Comparison of ENCODE assay signal across 9 cellular contexts in the genomic region with DNA sequence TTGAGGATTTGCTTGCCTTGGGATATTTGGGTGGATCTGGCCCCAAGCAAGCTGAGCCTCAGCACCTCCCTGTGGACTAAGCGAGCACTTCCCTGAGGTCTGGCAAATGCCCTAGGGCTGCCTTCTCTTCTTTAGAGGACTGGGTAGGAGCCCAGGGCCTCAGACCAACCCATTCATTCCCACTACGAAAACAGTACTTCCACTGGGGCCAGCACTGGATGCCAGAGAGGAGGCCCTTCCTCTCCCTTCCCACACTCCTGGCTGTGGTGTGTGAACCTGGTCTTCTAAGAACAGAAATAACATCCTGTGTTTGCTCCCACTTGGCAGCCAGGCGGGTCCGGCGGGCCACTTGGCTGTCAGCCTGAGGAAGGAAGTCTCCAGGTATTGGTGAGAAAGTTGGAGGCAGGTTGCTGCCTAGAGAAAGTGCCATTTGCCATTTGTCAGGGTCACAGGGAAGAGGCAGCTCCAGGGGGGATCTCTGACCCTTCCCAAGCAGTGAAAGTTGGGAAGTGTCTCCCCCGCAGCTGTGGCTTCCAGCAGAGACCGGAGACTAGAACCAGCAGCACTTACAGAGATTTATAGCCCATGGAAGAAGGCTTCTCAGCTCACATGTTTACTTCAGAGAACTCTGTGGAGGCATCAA.
DNase-seq lines count a peak whose midpoint lies in the region; ATAC-seq lines count a peak whose summit lies in the region.
"Had no signal": no experiment of that assay in that cellular context is flagged by ENCODE, and none has a peak within 500 bp of the region (broad histone marks: within the 10 kb centered on the region; RNA-seq: fewer than 3 reads in every experiment).

No MANE protein-coding gene starts in this region.

- H3K4me3 ChIP-seq in skeletal muscle tissue (ENCODE audit: low read length in 3 of 3) = no peak overlapping the region

- peak overlapping the region in 1 of 3 donors; percentile 18 for H3K9ac ChIP-seq in skeletal muscle tissue (ENCODE audit: low read depth in 1 of 3, low read length in 3 of 3)

- H3K27me3 ChIP-seq in skeletal muscle tissue (ENCODE audit: control insufficient read depth in 3 of 3, insufficient read depth in 3 of 3, low read length in 3 of 3) = no peaks in the 10 kb centered on the region

- DNase-seq in HT1080 (ENCODE audit: low read depth) (peak; percentile 18), astrocyte of the hippocampus (ENCODE audit: low read depth, low spot score) (peak; percentile 17), left ventricle myocardium superior (peak; percentile 59), NCI-H526 treated with DMSO at 0.1 percent for 48 hours (lab: John Stamatoyannopoulos, UW) (no peak), T-helper 17 cell (no peak)
- no peak for DNase-seq in activated naive CD4-positive, alpha-beta T cell treated with anti-CD3 and anti-CD28 coated beads, Interleukin-2, amount 10 ng/mL, durations not matched to agents 7 days and 5 days

- no peaks in the 10 kb centered on the region for H3K36me3 ChIP-seq in skeletal muscle tissue (ENCODE audit: control insufficient read depth in 3 of 3, insufficient read depth in 3 of 3, low read length in 3 of 3)

- no peak overlapping the region for H3K27ac Mint-ChIP-seq in activated naive CD4-positive, alpha-beta T cell treated with anti-CD3 and anti-CD28 coated beads, Interleukin-2, amount 10 ng/mL, durations not matched to agents 7 days and 5 days
- H3K27ac Mint-ChIP-seq in T-helper 17 cell = no peak overlapping the region

- peaks cover 11 to 16% (median 12%) of the 10 kb centered on the region in 3 donors for H3K4me1 ChIP-seq in skeletal muscle tissue (ENCODE audit: control insufficient read depth in 3 of 3, insufficient read depth in 3 of 3, low read length in 3 of 3)

- H3K36me3 Mint-ChIP-seq in activated naive CD4-positive, alpha-beta T cell treated with anti-CD3 and anti-CD28 coated beads, Interleukin-2, amount 10 ng/mL, durations not matched to agents 7 days and 5 days = no peaks in the 10 kb centered on the region
- H3K36me3 Mint-ChIP-seq in T-helper 17 cell (ENCODE audit: low read depth) = no peaks in the 10 kb centered on the region

- no peaks in the 10 kb centered on the region for H3K4me1 Mint-ChIP-seq in activated naive CD4-positive, alpha-beta T cell treated with anti-CD3 and anti-CD28 coated beads, Interleukin-2, amount 10 ng/mL, durations not matched to agents 7 days and 5 days
- H3K4me1 Mint-ChIP-seq in T-helper 17 cell = no peaks in the 10 kb centered on the region

- ATAC-seq in left ventricle myocardium superior (peak; percentile 87), GM21526 (IDR thresholded peaks at IDR 0.05; ENCODE audit: low FRiP score, unreplicated experiment) (no peak), T-helper 17 cell (no peak)

- H3K9me3 Mint-ChIP-seq in activated naive CD4-positive, alpha-beta T cell treated with anti-CD3 and anti-CD28 coated beads, Interleukin-2, amount 10 ng/mL, durations not matched to agents 7 days and 5 days = no peaks in the 10 kb centered on the region

- no peak overlapping the region for H3K4me3 Mint-ChIP-seq in activated naive CD4-positive, alpha-beta T cell treated with anti-CD3 and anti-CD28 coated beads, Interleukin-2, amount 10 ng/mL, durations not matched to agents 7 days and 5 days
- no peak overlapping the region for H3K4me3 Mint-ChIP-seq in T-helper 17 cell

- H3K9me3 ChIP-seq in skeletal muscle tissue (ENCODE audit: control insufficient read depth in 3 of 3, low read length in 3 of 3) (no peaks in the 10 kb centered on the region), T-helper 17 cell (ENCODE audit: control insufficient read depth, low read length, poor library complexity, severe bottlenecking) (no peaks in the 10 kb centered on the region)

- intact Hi-C loops in left ventricle myocardium superior (cut with micrococcal nuclease) = no loop called here

- CTCF ChIA-PET in activated naive CD4-positive, alpha-beta T cell treated with anti-CD3 and anti-CD28 coated beads, Interleukin-2, amount 10 ng/mL, durations not matched to agents 7 days and 5 days (lab: Charles Lee) = interaction anchor here (1.0 kb wide), 1 partner anchor 14 kb away, joined by 3 read pairs; no protein-coding TSS in a partner anchor

- peak overlapping the region; percentile 48 for H3K27ac ChIP-seq in skeletal muscle tissue (ENCODE audit: low read depth, low read length)
- H3K27ac ChIP-seq: RWPE1 had no signal

- H3K27me3 Mint-ChIP-seq in activated naive CD4-positive, alpha-beta T cell treated with anti-CD3 and anti-CD28 coated beads, Interleukin-2, amount 10 ng/mL, durations not matched to agents 7 days and 5 days = peaks cover 12% of the 10 kb centered on the region
- H3K27me3 Mint-ChIP-seq in T-helper 17 cell = peaks cover 18% of the 10 kb centered on the region

Comparison
In these comparisons a context has a peak if more than half of its experiments do, and no peak if none do; other contexts are left out.
1. DNase-seq: peak in HT1080 (single experiment), astrocyte of the hippocampus (single experiment) and left ventricle myocardium superior (single experiment); none in NCI-H526 treated with DMSO at 0.1 percent for 48 hours (single experiment), activated naive CD4-positive, alpha-beta T cell treated with anti-CD3 and anti-CD28 coated beads, Interleukin-2, amount 10 ng/mL, durations not matched to agents 7 days and 5 days (single experiment) and T-helper 17 cell (0 of 3).